9 cellular contexts compared by ENCODE assay signal in genomic region chr6:88238065-88238464, GRCh38.
DNase-seq lines count a peak whose midpoint lies in the region; ATAC-seq and TF ChIP-seq lines count a peak whose summit lies in the region.
"Had no signal": no experiment of that assay in that cellular context is flagged by ENCODE, and none has a peak within 500 bp of the region (broad histone marks: within the 10 kb centered on the region; RNA-seq: fewer than 3 reads in every experiment).

No MANE protein-coding gene starts in this region.

- no peaks in the 10 kb centered on the region for H3K27me3 ChIP-seq in liver (ENCODE audit: control insufficient read depth in 4 of 4, insufficient read depth in 4 of 4, low read length in 3 of 4)

- in situ Hi-C loops in SK-MEL-5 (cut with HindIII; ENCODE audit: low pct_unique_long_range_greater_than_20kb, low sequenced_read_pairs) = no loop called here

- peak; percentile 37 for TF ChIP-seq CTCF in liver (IDR thresholded peaks at IDR 0.05; ENCODE audit: low read depth, low read length, missing input control)
- TF ChIP-seq CTCF in foreskin fibroblast (IDR thresholded peaks at IDR 0.05; ENCODE audit: low read depth, low read length) = no peak

- ATAC-seq in HG02642 (IDR thresholded peaks at IDR 0.05; ENCODE audit: poor library complexity, unreplicated experiment) = peak; percentile 70

- H3K36me3 ChIP-seq in liver (ENCODE audit: control insufficient read depth in 4 of 4, insufficient read depth in 3 of 4, low read depth in 1 of 4, low read length in 3 of 4) = no peaks in the 10 kb centered on the region
- H3K36me3 ChIP-seq: thoracic aorta had no signal

- TF ChIP-seq RAD21 in liver (IDR thresholded peaks at IDR 0.05) = peak; percentile 75 to 81

- H3K4me3 ChIP-seq in liver (ENCODE audit: low read depth in 1 of 3, low read length in 3 of 3) (no peak overlapping the region), foreskin fibroblast (ENCODE audit: low read depth in 1 of 2, low read length in 2 of 2) (no peak overlapping the region)
- H3K4me3 ChIP-seq: thoracic aorta had no signal

- H3K4me1 ChIP-seq in liver (ENCODE audit: control insufficient read depth in 4 of 4, insufficient read depth in 4 of 4, low read length in 3 of 4) = no peaks in the 10 kb centered on the region

- H3K9ac ChIP-seq in liver (ENCODE audit: low read depth in 1 of 2, low read length in 2 of 2) = no peak overlapping the region

- H3K9me3 ChIP-seq in liver (ENCODE audit: control insufficient read depth in 4 of 4, low read length in 3 of 4) = no peaks in the 10 kb centered on the region
- H3K9me3 ChIP-seq: thoracic aorta had no signal

- DNase-seq in NCI-H1694 treated with DMSO at 0.1 percent for 48 hours (lab: John Stamatoyannopoulos, UW) (peak; percentile 18), NCI-H1694 (lab: John Stamatoyannopoulos, UW) (no peak), SK-MEL-5 (ENCODE audit: low read depth, low spot score) (peak; percentile 77), ecto neural progenitor cell (ENCODE audit: low spot score) (no peak), hepatic stellate cell (ENCODE audit: low spot score) (no peak), foreskin fibroblast (no peak)

- WGBS in liver = 26% methylated on average over 1 of the region's 1 CpG

- no peak overlapping the region for H3K27ac ChIP-seq in liver (ENCODE audit: low read depth in 1 of 2, low read length in 2 of 2)
- H3K27ac ChIP-seq: thoracic aorta had no signal

TF ChIP-seq in liver, 16 proteins besides CTCF, POLR2A, EP300 and RAD21:
- TF ChIP-seq SP1 (IDR thresholded peaks at IDR 0.05) = no peak
- TF ChIP-seq HNF4A (conservative IDR thresholded peaks at IDR 0.05) = no peak
- no peak for TF ChIP-seq TAF1 (conservative IDR thresholded peaks at IDR 0.05)
- no peak for TF ChIP-seq RXRA (IDR thresholded peaks at IDR 0.05)
- no peak for TF ChIP-seq EGR1 (IDR thresholded peaks at IDR 0.05; ENCODE audit: low read depth in 2 of 2)
- no peak for TF ChIP-seq FOXA1 (IDR thresholded peaks at IDR 0.05)
- no peak for TF ChIP-seq HNF4G (IDR thresholded peaks at IDR 0.05)
- TF ChIP-seq REST (IDR thresholded peaks at IDR 0.05) = no peak
- no peak for TF ChIP-seq NR2F2 (IDR thresholded peaks at IDR 0.05)
- no peak for TF ChIP-seq ZBTB33 (IDR thresholded peaks at IDR 0.05)
- TF ChIP-seq GABPA (IDR thresholded peaks at IDR 0.05 in 1 of 2, conservative IDR thresholded peaks at IDR 0.05 in 1 of 2) = no peak
- TF ChIP-seq MAX (IDR thresholded peaks at IDR 0.05) = no peak

Comparison
In these comparisons a context has a peak if more than half of its experiments do, and no peak if none do; other contexts are left out.
1. DNase-seq: peak in NCI-H1694 treated with DMSO at 0.1 percent for 48 hours (single experiment) and SK-MEL-5 (single experiment); none in NCI-H1694 (single experiment), ecto neural progenitor cell (single experiment), hepatic stellate cell (single experiment) and foreskin fibroblast (0 of 2).